In the genomic region with DNA sequence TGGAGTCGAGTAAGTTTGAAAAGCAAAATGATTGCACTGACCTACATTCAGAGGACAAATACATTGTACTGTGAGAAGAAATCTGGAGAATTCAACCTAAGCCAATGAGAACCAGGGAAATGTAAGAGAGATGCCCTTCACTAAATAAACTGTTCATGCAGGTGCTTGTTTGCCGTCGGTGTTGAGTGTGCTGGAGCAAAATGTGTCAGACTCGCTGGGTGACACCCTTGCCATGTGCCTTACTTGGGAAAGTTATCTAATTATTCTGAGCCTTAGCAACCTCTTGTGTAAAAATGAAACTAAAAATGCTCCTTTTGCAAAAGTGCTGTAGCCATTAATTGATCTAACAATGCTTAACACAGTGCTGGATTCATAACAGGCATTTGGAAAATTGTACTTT, we compare ENCODE assay signal across 18 cellular contexts.
DNase-seq lines count a peak whose midpoint lies in the region; ATAC-seq, FAIRE-seq and TF ChIP-seq lines count a peak whose summit lies in the region.
"Had no signal": no experiment of that assay in that cellular context is flagged by ENCODE, and none has a peak within 500 bp of the region (broad histone marks: within the 10 kb centered on the region; RNA-seq: fewer than 3 reads in every experiment).

No MANE protein-coding gene starts in this region.

- H3K36me3 Mint-ChIP-seq in WTC11: peaks cover 9% of the 10 kb centered on the region

- peak overlapping the region; percentile 71 for H3K4me2 ChIP-seq in A549

- no peak overlapping the region for H3K9ac ChIP-seq in HUES48 (ENCODE audit: low read depth, low read length)

- H3K9me3 Mint-ChIP-seq in WTC11: peaks cover 8% of the 10 kb centered on the region

- H3K9me3 ChIP-seq in A549 (no peaks in the 10 kb centered on the region), HUES48 (ENCODE audit: control insufficient read depth, insufficient read depth, low read length) (no peaks in the 10 kb centered on the region), pancreas (no peaks in the 10 kb centered on the region)
- H3K9me3 ChIP-seq: MG63, SJCRH30 had no signal

- no peak for TF ChIP-seq EP300 in A549 (IDR thresholded peaks at IDR 0.05)

- TF ChIP-seq CTCF in A549 (IDR thresholded peaks at IDR 0.05) (no peak), WTC11 (IDR thresholded peaks at IDR 0.05) (no peak), pancreas (IDR thresholded peaks at IDR 0.05) (no peak)

- TF ChIP-seq RAD21 in A549 (conservative IDR thresholded peaks at IDR 0.05 in 1 of 2, IDR thresholded peaks at IDR 0.05 in 1 of 2): no peak

- 23% methylated on average over 4 of the region's 4 CpGs for WGBS in A549 (ENCODE audit: missing lambda C conversion rate)
- 16 to 17% methylated on average over 4 of the region's 4 CpGs for WGBS in pancreas, 2 donors

- intact Hi-C loops in pancreas (cut with DNase I): no loop called here

- CTCF ChIA-PET in A549 (lab: Yijun Ruan, JAX) (no interaction called here), WTC11 (lab: Charles Lee) (no interaction called here)

- H3K4me3 Mint-ChIP-seq in WTC11: no peak overlapping the region

- FAIRE-seq in A549 (lab: Jason Lieb, UNC) (no peak), pancreas (lab: Jason Lieb, UNC) (no peak)
- FAIRE-seq: HTR-8/SVneo had no signal

- H3K4me1 ChIP-seq in A549: peaks cover 70% of the 10 kb centered on the region
- H3K4me1 ChIP-seq in HUES48 (ENCODE audit: control insufficient read depth, insufficient read depth, low read length): peaks cover 41% of the 10 kb centered on the region
- no peaks in the 10 kb centered on the region for H3K4me1 ChIP-seq in pancreas
- H3K4me1 ChIP-seq: SJCRH30 had no signal

- H3K27ac ChIP-seq in A549 (peak overlapping the region; percentile 97 to 98), HUES48 (ENCODE audit: low read depth, low read length) (peak overlapping the region; percentile 9), pancreas (no peak overlapping the region)
- H3K27ac ChIP-seq: C4-2B, SJCRH30 had no signal

- no peak overlapping the region for H3K4me3 ChIP-seq in A549
- no peak overlapping the region for H3K4me3 ChIP-seq in HUES48 (ENCODE audit: low read depth, low read length)
- no peak overlapping the region for H3K4me3 ChIP-seq in pancreas
- H3K4me3 ChIP-seq: MG63, SJCRH30 had no signal

- TF ChIP-seq POLR2A in A549 (IDR thresholded peaks at IDR 0.05; ENCODE audit: low read length): no peak

- DNase-seq in A549 (ENCODE audit: low read depth in 1 of 2, low spot score in 1 of 2) (no peak), WTC11 (ENCODE audit: low spot score) (no peak), pancreas (no peak), DMS153 treated with DMSO at 0.1 percent for 48 hours (lab: John Stamatoyannopoulos, UW; ENCODE audit: unreplicated experiment) (no peak), AG08395 (ENCODE audit: low spot score) (no peak)
- DNase-seq in activated effector memory CD4-positive, alpha-beta T cell treated with anti-CD3 and anti-CD28 coated beads, Interleukin-2, amount 50 U/mL, for 16 hours: no peak
- DNase-seq: GDM1, HCEC 1CT, Kasumi-1, MG63, NCI-H1048, NCI-H1436, NCI-H1930, NCI-H82, SJCRH30 had no signal

- H3K4me1 Mint-ChIP-seq in WTC11: peaks cover 90% of the 10 kb centered on the region

- H3K27me3 Mint-ChIP-seq in WTC11 (ENCODE audit: low read depth): no peaks in the 10 kb centered on the region

- ATAC-seq in A549 (no peak), WTC11 (no peak), pancreas (peak in 3 of 4 donors; percentile 17 to 44 (median 28))

- POLR2A ChIA-PET in A549 (lab: Yijun Ruan, JAX): no interaction called here
- POLR2A ChIA-PET in WTC11 (lab: Charles Lee): no interaction called here

- H3K27me3 ChIP-seq in HUES48 (ENCODE audit: control insufficient read depth, insufficient read depth, low read length) (no peaks in the 10 kb centered on the region), pancreas (no peaks in the 10 kb centered on the region)
- H3K27me3 ChIP-seq: MG63, SJCRH30 had no signal

- no peaks in the 10 kb centered on the region for H3K36me3 ChIP-seq in HUES48 (ENCODE audit: control insufficient read depth, insufficient read depth, low read length)
- no peaks in the 10 kb centered on the region for H3K36me3 ChIP-seq in pancreas
- H3K36me3 ChIP-seq: MG63, SJCRH30 had no signal

- H3K27ac Mint-ChIP-seq in WTC11: peak overlapping the region; percentile 86

TF ChIP-seq in A549, 52 proteins besides CTCF, POLR2A, EP300 and RAD21:
- TF ChIP-seq REST (IDR thresholded peaks at IDR 0.05) (no peak), HOXB13 (CRISPR knock-in tag; IDR thresholded peaks at IDR 0.05; ENCODE audit: low read depth) (no peak)
TF ChIP-seq in A549: peak in this region for 0.

TF ChIP-seq in WTC11, 78 proteins besides CTCF, POLR2A, EP300 and RAD21:
- TF ChIP-seq, protein P1, sequence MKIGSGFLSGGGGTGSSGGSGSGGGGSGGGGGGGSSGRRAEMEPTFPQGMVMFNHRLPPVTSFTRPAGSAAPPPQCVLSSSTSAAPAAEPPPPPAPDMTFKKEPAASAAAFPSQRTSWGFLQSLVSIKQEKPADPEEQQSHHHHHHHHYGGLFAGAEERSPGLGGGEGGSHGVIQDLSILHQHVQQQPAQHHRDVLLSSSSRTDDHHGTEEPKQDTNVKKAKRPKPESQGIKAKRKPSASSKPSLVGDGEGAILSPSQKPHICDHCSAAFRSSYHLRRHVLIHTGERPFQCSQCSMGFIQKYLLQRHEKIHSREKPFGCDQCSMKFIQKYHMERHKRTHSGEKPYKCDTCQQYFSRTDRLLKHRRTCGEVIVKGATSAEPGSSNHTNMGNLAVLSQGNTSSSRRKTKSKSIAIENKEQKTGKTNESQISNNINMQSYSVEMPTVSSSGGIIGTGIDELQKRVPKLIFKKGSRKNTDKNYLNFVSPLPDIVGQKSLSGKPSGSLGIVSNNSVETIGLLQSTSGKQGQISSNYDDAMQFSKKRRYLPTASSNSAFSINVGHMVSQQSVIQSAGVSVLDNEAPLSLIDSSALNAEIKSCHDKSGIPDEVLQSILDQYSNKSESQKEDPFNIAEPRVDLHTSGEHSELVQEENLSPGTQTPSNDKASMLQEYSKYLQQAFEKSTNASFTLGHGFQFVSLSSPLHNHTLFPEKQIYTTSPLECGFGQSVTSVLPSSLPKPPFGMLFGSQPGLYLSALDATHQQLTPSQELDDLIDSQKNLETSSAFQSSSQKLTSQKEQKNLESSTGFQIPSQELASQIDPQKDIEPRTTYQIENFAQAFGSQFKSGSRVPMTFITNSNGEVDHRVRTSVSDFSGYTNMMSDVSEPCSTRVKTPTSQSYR (CRISPR knock-in tag; IDR thresholded peaks at IDR 0.05): no peak

Comparison
In these comparisons a context has a peak if more than half of its experiments do, and no peak if none do; other contexts are left out.
1. ATAC-seq: peak in pancreas (3 of 4); none in A549 (0 of 2) and WTC11 (single experiment).
2. H3K27ac ChIP-seq: peak in A549 (2 of 2) and HUES48 (single experiment); none in pancreas (0 of 4).